24 cellular contexts compared by ENCODE assay signal in the genomic region with DNA sequence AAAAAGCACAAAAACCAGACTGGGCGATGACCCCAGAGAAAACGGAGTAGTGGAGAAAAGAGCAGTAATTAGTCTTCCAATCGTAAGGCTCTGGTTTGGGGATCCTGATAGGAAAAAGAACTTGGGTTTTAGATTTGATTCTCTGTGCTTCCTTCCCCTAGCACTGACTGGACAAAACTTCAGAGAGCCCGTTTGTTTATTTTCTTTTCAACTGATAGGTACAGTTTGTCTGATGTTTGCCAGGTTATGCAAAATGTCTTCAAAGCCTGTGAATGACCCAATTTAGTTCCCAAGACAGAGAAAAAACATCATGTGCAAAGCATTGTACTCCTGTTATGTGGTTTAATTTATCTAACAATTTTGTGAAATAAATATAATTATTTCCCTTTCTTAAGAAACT.
"Had no signal": no experiment of that assay in that cellular context is flagged by ENCODE, and none has a peak within 500 bp of the region (broad histone marks: within the 10 kb centered on the region; RNA-seq: fewer than 3 reads in every experiment).

No MANE protein-coding gene starts in this region.

- H3K9me3 ChIP-seq: colonic mucosa, esophagus muscularis mucosa, gastroesophageal sphincter, heart left ventricle, left lung, sigmoid colon, testis, tibial artery had no signal

- H3K36me3 Mint-ChIP-seq: stimulated activated effector memory CD8-positive, alpha-beta T cell treated with anti-CD3 and anti-CD28 coated beads, Interleukin-12 subunit alpha, Interleukin-12 subunit beta, amount 100 ng/mL, for 72 hours; type B pancreatic cell had no signal

- H3K27ac ChIP-seq: colonic mucosa, foreskin keratinocyte, heart left ventricle, hepatocyte, left lung, sigmoid colon, testis, tibial artery had no signal

- H3K4me2 ChIP-seq: hepatocyte had no signal

- H3K27ac Mint-ChIP-seq: nephron progenitor cell; stimulated activated effector memory CD8-positive, alpha-beta T cell treated with anti-CD3 and anti-CD28 coated beads, Interleukin-12 subunit alpha, Interleukin-12 subunit beta, amount 100 ng/mL, for 72 hours; type B pancreatic cell had no signal

- H3K4me3 Mint-ChIP-seq: naive thymus-derived CD8-positive, alpha-beta T cell; nephron progenitor cell; stimulated activated effector memory CD8-positive, alpha-beta T cell treated with anti-CD3 and anti-CD28 coated beads, Interleukin-12 subunit alpha, Interleukin-12 subunit beta, amount 100 ng/mL, for 72 hours; type B pancreatic cell had no signal

- H2AFZ ChIP-seq: hepatocyte had no signal

- H3K79me2 ChIP-seq: hepatocyte had no signal

- H3K27me3 ChIP-seq: colonic mucosa, esophagus muscularis mucosa, foreskin keratinocyte, gastroesophageal sphincter, heart left ventricle, hepatocyte, left lung, sigmoid colon, testis, tibial artery had no signal

- DNase-seq: colonic mucosa; dermis blood vessel endothelial cell; effector memory CD4-positive, alpha-beta T cell; foreskin keratinocyte; heart left ventricle; kidney; left lung; midbrain; naive thymus-derived CD8-positive, alpha-beta T cell; nephron progenitor cell; nucleus accumbens; sigmoid colon; stimulated activated CD4-positive, alpha-beta T cell treated with anti-CD3 and anti-CD28 coated beads, Interleukin-2, amount 100 ng/mL, for 24 hours; stimulated activated CD4-positive, alpha-beta T cell treated with anti-CD3 and anti-CD28 coated beads, Interleukin-4, amount 100 ng/mL, for 24 hours; stimulated activated naive CD8-positive, alpha-beta T cell treated with anti-CD3 and anti-CD28 coated beads, Interleukin-15, Interleukin-2, amounts not matched to agents 100 U/mL and 50 U/mL, for 24 hours; substantia nigra; testis; tibial artery had no signal

- H3K4me3 ChIP-seq: colonic mucosa, esophagus muscularis mucosa, gastroesophageal sphincter, heart left ventricle, hepatocyte, left lung, sigmoid colon, testis, tibial artery had no signal

- H3K4me1 ChIP-seq: colonic mucosa, foreskin keratinocyte, gastroesophageal sphincter, sigmoid colon, testis, tibial artery had no signal

- FAIRE-seq: endothelial cell of umbilical vein, kidney had no signal

- H3K27me3 Mint-ChIP-seq: naive thymus-derived CD8-positive, alpha-beta T cell had no signal

- H3K9me3 Mint-ChIP-seq: stimulated activated effector memory CD8-positive, alpha-beta T cell treated with anti-CD3 and anti-CD28 coated beads, Interleukin-12 subunit alpha, Interleukin-12 subunit beta, amount 100 ng/mL, for 72 hours had no signal

- ATAC-seq: foreskin keratinocyte; gastroesophageal sphincter; naive thymus-derived CD8-positive, alpha-beta T cell; stimulated activated effector memory CD8-positive, alpha-beta T cell treated with anti-CD3 and anti-CD28 coated beads, Interleukin-12 subunit alpha, Interleukin-12 subunit beta, amount 100 ng/mL, for 72 hours; stimulated activated naive CD8-positive, alpha-beta T cell treated with anti-CD3 and anti-CD28 coated beads, Interleukin-15, Interleukin-2, amounts not matched to agents 100 U/mL and 50 U/mL, for 24 hours had no signal

- H3K36me3 ChIP-seq: colonic mucosa, esophagus muscularis mucosa, gastroesophageal sphincter, heart left ventricle, left lung, sigmoid colon, tibial artery had no signal
